Comparison of ENCODE assay signal across 8 cellular contexts in genomic region chr4:101018836-101019235, GRCh38.
A peak's percentile ranks its signal among the peaks of the same experiment; 100 is the strongest.
DNase-seq lines count a peak whose midpoint lies in the region; ATAC-seq lines count a peak whose summit lies in the region.

No MANE protein-coding gene starts in this region.

- no peak overlapping the region for H3K4me3 Mint-ChIP-seq in activated CD4-positive, alpha-beta T cell treated with anti-CD3 and anti-CD28 coated beads, Interleukin-2, amount 10 ng/mL, durations not matched to agents 7 days and 5 days
- H3K4me3 Mint-ChIP-seq in stimulated activated effector memory CD8-positive, alpha-beta T cell treated with anti-CD3 and anti-CD28 coated beads, Interleukin-12 subunit alpha, Interleukin-12 subunit beta, amount 100 ng/mL, for 72 hours, result peak overlapping the region; percentile 27

- DNase-seq in activated CD4-positive, alpha-beta T cell treated with anti-CD3 and anti-CD28 coated beads, Interleukin-2, amount 10 ng/mL, durations not matched to agents 7 days and 5 days, result no peak
- no peak for DNase-seq in activated CD4-positive, alpha-beta T cell treated with anti-CD3 and anti-CD28 coated beads, Interleukin-2, amount 50 U/mL, for 4 hours
- DNase-seq in NOMO-1 (lab: John Stamatoyannopoulos, UW; ENCODE audit: unreplicated experiment in 2 of 2) (peak; percentile 75 to 95), AML-193 (lab: John Stamatoyannopoulos, UW) (no peak), NCI-H1436 treated with DMSO at 0.1 percent for 48 hours (lab: John Stamatoyannopoulos, UW) (no peak), SK-N-DZ (ENCODE audit: low spot score) (no peak)
- DNase-seq in stimulated activated effector memory CD8-positive, alpha-beta T cell treated with anti-CD3 and anti-CD28 coated beads, Interleukin-12 subunit alpha, Interleukin-12 subunit beta, amount 100 ng/mL, for 72 hours (ENCODE audit: low spot score in 2 of 2), result no peak

- H3K36me3 Mint-ChIP-seq in activated CD4-positive, alpha-beta T cell treated with anti-CD3 and anti-CD28 coated beads, Interleukin-2, amount 10 ng/mL, durations not matched to agents 7 days and 5 days (ENCODE audit: low read depth), result peaks cover 18% of the 10 kb centered on the region
- H3K36me3 Mint-ChIP-seq in stimulated activated effector memory CD8-positive, alpha-beta T cell treated with anti-CD3 and anti-CD28 coated beads, Interleukin-12 subunit alpha, Interleukin-12 subunit beta, amount 100 ng/mL, for 72 hours, result peaks cover 10% of the 10 kb centered on the region

- H3K4me1 Mint-ChIP-seq in activated CD4-positive, alpha-beta T cell treated with anti-CD3 and anti-CD28 coated beads, Interleukin-2, amount 10 ng/mL, durations not matched to agents 7 days and 5 days, result peaks cover 55% of the 10 kb centered on the region
- peaks cover 81% of the 10 kb centered on the region for H3K4me1 Mint-ChIP-seq in stimulated activated effector memory CD8-positive, alpha-beta T cell treated with anti-CD3 and anti-CD28 coated beads, Interleukin-12 subunit alpha, Interleukin-12 subunit beta, amount 100 ng/mL, for 72 hours

- no peaks in the 10 kb centered on the region for H3K27me3 Mint-ChIP-seq in activated CD4-positive, alpha-beta T cell treated with anti-CD3 and anti-CD28 coated beads, Interleukin-2, amount 10 ng/mL, durations not matched to agents 7 days and 5 days

- H3K27ac Mint-ChIP-seq in activated CD4-positive, alpha-beta T cell treated with anti-CD3 and anti-CD28 coated beads, Interleukin-2, amount 10 ng/mL, durations not matched to agents 7 days and 5 days, result peak overlapping the region; percentile 78
- peak overlapping the region; percentile 90 for H3K27ac Mint-ChIP-seq in stimulated activated effector memory CD8-positive, alpha-beta T cell treated with anti-CD3 and anti-CD28 coated beads, Interleukin-12 subunit alpha, Interleukin-12 subunit beta, amount 100 ng/mL, for 72 hours

- POLR2A ChIA-PET in activated CD4-positive, alpha-beta T cell treated with anti-CD3 and anti-CD28 coated beads, Interleukin-2, amount 10 ng/mL, durations not matched to agents 7 days and 5 days (lab: Charles Lee), result no interaction called here

- peak; percentile 49 for ATAC-seq in HG02884 (IDR thresholded peaks at IDR 0.05; ENCODE audit: unreplicated experiment)
- no peak for ATAC-seq in stimulated activated effector memory CD8-positive, alpha-beta T cell treated with anti-CD3 and anti-CD28 coated beads, Interleukin-12 subunit alpha, Interleukin-12 subunit beta, amount 100 ng/mL, for 72 hours

- H3K9me3 Mint-ChIP-seq in activated CD4-positive, alpha-beta T cell treated with anti-CD3 and anti-CD28 coated beads, Interleukin-2, amount 10 ng/mL, durations not matched to agents 7 days and 5 days, result peaks cover 4% of the 10 kb centered on the region
- H3K9me3 Mint-ChIP-seq in stimulated activated effector memory CD8-positive, alpha-beta T cell treated with anti-CD3 and anti-CD28 coated beads, Interleukin-12 subunit alpha, Interleukin-12 subunit beta, amount 100 ng/mL, for 72 hours, result no peaks in the 10 kb centered on the region

- CTCF ChIA-PET in activated CD4-positive, alpha-beta T cell treated with anti-CD3 and anti-CD28 coated beads, Interleukin-2, amount 10 ng/mL, durations not matched to agents 7 days and 5 days (lab: Charles Lee), result interaction anchor here (1.6 to 2.3 kb wide), 2 partner anchors 8 to 9 kb away, joined by 6 to 7 read pairs; no protein-coding TSS in a partner anchor

Comparison
In these comparisons a context has a peak if more than half of its experiments do, and no peak if none do; other contexts are left out.
1. DNase-seq: peak in NOMO-1 (2 of 2); none in activated CD4-positive, alpha-beta T cell treated with anti-CD3 and anti-CD28 coated beads, Interleukin-2, amount 10 ng/mL, durations not matched to agents 7 days and 5 days (single experiment), activated CD4-positive, alpha-beta T cell treated with anti-CD3 and anti-CD28 coated beads, Interleukin-2, amount 50 U/mL, for 4 hours (0 of 2), stimulated activated effector memory CD8-positive, alpha-beta T cell treated with anti-CD3 and anti-CD28 coated beads, Interleukin-12 subunit alpha, Interleukin-12 subunit beta, amount 100 ng/mL, for 72 hours (0 of 2), AML-193 (0 of 2), NCI-H1436 treated with DMSO at 0.1 percent for 48 hours (single experiment) and SK-N-DZ (single experiment).